In genomic region chr10:86364551-86365345, GRCh38 we compare ENCODE assay signal across 11 cellular contexts. TPM values are rescaled to one million over a fixed set of nuclear protein-coding genes. Genes with fewer than 3 reads are reported as not detected.
DNase-seq lines count a peak whose midpoint lies in the region; ATAC-seq and TF ChIP-seq lines count a peak whose summit lies in the region.
"Had no signal": no experiment of that assay in that cellular context is flagged by ENCODE, and none has a peak within 500 bp of the region (broad histone marks: within the 10 kb centered on the region; RNA-seq: fewer than 3 reads in every experiment).

No MANE protein-coding gene starts in this region.

- H3K4me3 ChIP-seq in NT2/D1 (ENCODE audit: insufficient read length, low read depth) (peak overlapping the region; percentile 21), iPS-18c (ENCODE audit: insufficient read depth, low read depth, low read length) (peak overlapping the region; percentile 46), sigmoid colon (peak overlapping the region in 3 of 4 donors; percentile 38 to 64 (median 64))

- no peak for TF ChIP-seq POLR2A in sigmoid colon (IDR thresholded peaks at IDR 0.05)

- DNase-seq in DMS 273 (lab: John Stamatoyannopoulos, UW; ENCODE audit: unreplicated experiment) (peak; percentile 48), DMS 273 treated with DMSO at 0.1 percent for 48 hours (lab: John Stamatoyannopoulos, UW) (no peak), NT2/D1 (ENCODE audit: low read depth, low spot score) (peak; percentile 52), sigmoid colon (peak; percentile 61)
- DNase-seq: activated CD4-positive, alpha-beta T cell treated with anti-CD3 and anti-CD28 coated beads, Interleukin-2, amount 50 U/mL, for 1 hour had no signal

- no peak for ATAC-seq in HG03095 (IDR thresholded peaks at IDR 0.05; ENCODE audit: unreplicated experiment)
- no peak for ATAC-seq in HG02885 (IDR thresholded peaks at IDR 0.05; ENCODE audit: poor library complexity, unreplicated experiment)
- no peak for ATAC-seq in HG02610 (IDR thresholded peaks at IDR 0.05; ENCODE audit: unreplicated experiment)

- H3K4me1 ChIP-seq in NT2/D1 (ENCODE audit: insufficient read depth, insufficient read length) (peaks cover 10% of the 10 kb centered on the region), sigmoid colon (peaks cover 0 to 49% (median 39%) of the 10 kb centered on the region in 4 donors)

- H3K9ac ChIP-seq in NT2/D1 (ENCODE audit: insufficient read length, low read depth): no peak overlapping the region

- H3K27me3 ChIP-seq in NT2/D1 (ENCODE audit: insufficient read depth, insufficient read length): peaks cover 76% of the 10 kb centered on the region
- peaks cover 28 to 66% (median 56%) of the 10 kb centered on the region in 3 donors for H3K27me3 ChIP-seq in sigmoid colon

- H3K36me3 ChIP-seq in NT2/D1 (ENCODE audit: insufficient read depth, insufficient read length, low read length) (no peaks in the 10 kb centered on the region), sigmoid colon (no peaks in the 10 kb centered on the region)

- no peak overlapping the region for H3K27ac ChIP-seq in sigmoid colon
- H3K27ac ChIP-seq: 22Rv1 had no signal

- H3K9me3 ChIP-seq in NT2/D1 (ENCODE audit: insufficient read depth, low read length) (no peaks in the 10 kb centered on the region), iPS-18c (ENCODE audit: control insufficient read depth, insufficient read depth, low read length) (no peaks in the 10 kb centered on the region), sigmoid colon (no peaks in the 10 kb centered on the region)

- intact Hi-C loops in sigmoid colon (cut with DNase I): loop anchor here (10.0 kb wide), 1 partner anchor 570 kb away; no protein-coding TSS in a partner anchor

- no peak for TF ChIP-seq EP300 in sigmoid colon (IDR thresholded peaks at IDR 0.05)

- no peak for TF ChIP-seq CTCF in sigmoid colon (IDR thresholded peaks at IDR 0.05)

- 9 to 13% methylated on average over 45 of the region's 45 CpGs for WGBS in sigmoid colon, 2 donors

RNA-seq across cellular contexts. Expression of gene GRID1, which starts 1.8 kb away (rescaled TPM):
- total RNA-seq in sigmoid colon: 1 to 10 TPM in 3 of 4 donors, under 1 TPM in 1; 0.66 to 4.7 (median 1.5) TPM
- polyA plus RNA-seq in sigmoid colon: 1 to 10 TPM in 1 of 3 donors, not detected in 2; 1.1 TPM
- total RNA-seq: mononuclear cell had no signal
